8 cellular contexts compared by ENCODE assay signal in genomic region chr10:63465293-63466167, GRCh38. TPM values are rescaled to one million over a fixed set of nuclear protein-coding genes. Genes with fewer than 3 reads are reported as not detected.
DNase-seq lines count a peak whose midpoint lies in the region; ATAC-seq and TF ChIP-seq lines count a peak whose summit lies in the region.

TSS of gene JMJD1C (minus strand) at chr10:63465977. CDS start at chr10:63465662, 315 bp downstream.

- peak within 1 kb of the TSS; percentile 77 for H3K4me3 ChIP-seq in CD8-positive, alpha-beta memory T cell (ENCODE audit: low read length)
- H3K4me3 ChIP-seq in OCI-LY3 (ENCODE audit: low read length): peak within 1 kb of the TSS; percentile 92
- H3K4me3 ChIP-seq in epithelial cell of proximal tubule (ENCODE audit: low read depth, low read length): peak within 1 kb of the TSS; percentile 86

- peak within 1 kb of the TSS; percentile 81 for H3K27ac ChIP-seq in CD8-positive, alpha-beta memory T cell (ENCODE audit: low read depth, low read length)
- H3K27ac ChIP-seq in OCI-LY3 (ENCODE audit: low read length): peak within 1 kb of the TSS; percentile 17; the same call in 1 of the 2 replicates

- H2AFZ ChIP-seq in OCI-LY3 (ENCODE audit: low read depth, low read length): peak within 1 kb of the TSS; percentile 60; the same call in 1 of the 2 replicates

- peak; percentile 44 to 72 (median 66) for DNase-seq in CD8-positive, alpha-beta memory T cell
- DNase-seq in activated T-cell treated with anti-CD3 and anti-CD28 coated beads for 48 hours (ENCODE audit: low read depth): peak; percentile 56
- DNase-seq in epithelial cell of proximal tubule (ENCODE audit: low read depth): no peak
- peak; percentile 63 for DNase-seq in mucosa of gallbladder (ENCODE audit: low spot score)
- DNase-seq in stimulated activated CD8-positive, alpha-beta memory T cell treated with anti-CD3 and anti-CD28 coated beads, Interleukin-4, amount 100 ng/mL, for 48 hours: peak; percentile 74

- peak within 1 kb of the TSS; percentile 81 to 98 (median 95) for H3K4me3 Mint-ChIP-seq in CD8-positive, alpha-beta memory T cell

- H3K9me3 Mint-ChIP-seq in CD8-positive, alpha-beta memory T cell: no peaks in the 10 kb centered on the region

- no peaks in the 10 kb centered on the region for H3K9me3 ChIP-seq in CD8-positive, alpha-beta memory T cell (ENCODE audit: low read length)
- H3K9me3 ChIP-seq in OCI-LY3 (ENCODE audit: insufficient read depth, low read length): no peaks in the 10 kb centered on the region

- POLR2A ChIA-PET in CD8-positive, alpha-beta memory T cell (lab: Charles Lee): interaction anchor here (0.6 to 1.7 kb wide), 4 partner anchors 10 to 196 kb away, joined by 3 to 5 read pairs (median 4); partner anchors contain the start of gene REEP3

- peak within 1 kb of the TSS; percentile 74 for H3K9ac ChIP-seq in OCI-LY3 (ENCODE audit: low read length)

- H3K4me2 ChIP-seq in OCI-LY3 (ENCODE audit: low read length): peak within 1 kb of the TSS; percentile 67

- H3K4me1 ChIP-seq in CD8-positive, alpha-beta memory T cell (ENCODE audit: insufficient read depth, low read length): no peaks in the 10 kb centered on the region
- H3K4me1 ChIP-seq in OCI-LY3 (ENCODE audit: low read length): peaks cover 17% of the 10 kb centered on the region; the same call in 1 of the 2 replicates

- peak within 1 kb of the TSS; percentile 79 to 96 (median 92) for H3K27ac Mint-ChIP-seq in CD8-positive, alpha-beta memory T cell

- peaks cover 23 to 29% (median 24%) of the 10 kb centered on the region in 3 donors for H3K4me1 Mint-ChIP-seq in CD8-positive, alpha-beta memory T cell

- H4K20me1 ChIP-seq in OCI-LY3 (ENCODE audit: insufficient read depth, low read length): peaks cover 13% of the 10 kb centered on the region

- peaks cover 0 to 10% (median 0%) of the 10 kb centered on the region in 3 donors for H3K36me3 Mint-ChIP-seq in CD8-positive, alpha-beta memory T cell

- CTCF ChIA-PET in CD8-positive, alpha-beta memory T cell (lab: Charles Lee): interaction anchor here (1.0 to 1.1 kb wide), 4 partner anchors 14 to 301 kb away, joined by 3 read pairs; no protein-coding TSS in a partner anchor

- H3K27me3 Mint-ChIP-seq in CD8-positive, alpha-beta memory T cell: no peaks in the 10 kb centered on the region

- H3K79me2 ChIP-seq in OCI-LY3 (ENCODE audit: low read length): peaks cover 7% of the 10 kb centered on the region

- no peaks in the 10 kb centered on the region for H3K27me3 ChIP-seq in CD8-positive, alpha-beta memory T cell (ENCODE audit: insufficient read depth, low read length, poor library complexity, severe bottlenecking)
- no peaks in the 10 kb centered on the region for H3K27me3 ChIP-seq in OCI-LY3 (ENCODE audit: low read depth, low read length)

- TF ChIP-seq CTCF in OCI-LY3 (IDR thresholded peaks at IDR 0.05; ENCODE audit: low read depth, low read length): no peak; the same call in 1 of the 2 replicates
- peak; percentile 3 for TF ChIP-seq CTCF in epithelial cell of proximal tubule (conservative IDR thresholded peaks at IDR 0.05; ENCODE audit: low read depth, low read length)

- no peaks in the 10 kb centered on the region for H3K36me3 ChIP-seq in CD8-positive, alpha-beta memory T cell (ENCODE audit: insufficient read depth, low read length)
- H3K36me3 ChIP-seq in OCI-LY3 (replicated peaks; ENCODE audit: low read depth, low read length): no peaks in the 10 kb centered on the region

- ATAC-seq in GM19328 (IDR thresholded peaks at IDR 0.05; ENCODE audit: unreplicated experiment): peak; percentile 66
- ATAC-seq in HG03469 (IDR thresholded peaks at IDR 0.05; ENCODE audit: unreplicated experiment): peak; percentile 44

RNA-seq across cellular contexts. Expression of gene JMJD1C, which starts in this region (rescaled TPM):
- total RNA-seq in CD8-positive, alpha-beta memory T cell: 10 to 100 TPM; 41.7 to 46.0 TPM
- 51.9 TPM for polyA plus RNA-seq in CD8-positive, alpha-beta memory T cell
- 40.6 and 56.6 TPM in 2 replicates for total RNA-seq in epithelial cell of proximal tubule
- total RNA-seq in mucosa of gallbladder: 79.0 TPM
